1 cellular context compared by ENCODE assay signal in the genomic region with DNA sequence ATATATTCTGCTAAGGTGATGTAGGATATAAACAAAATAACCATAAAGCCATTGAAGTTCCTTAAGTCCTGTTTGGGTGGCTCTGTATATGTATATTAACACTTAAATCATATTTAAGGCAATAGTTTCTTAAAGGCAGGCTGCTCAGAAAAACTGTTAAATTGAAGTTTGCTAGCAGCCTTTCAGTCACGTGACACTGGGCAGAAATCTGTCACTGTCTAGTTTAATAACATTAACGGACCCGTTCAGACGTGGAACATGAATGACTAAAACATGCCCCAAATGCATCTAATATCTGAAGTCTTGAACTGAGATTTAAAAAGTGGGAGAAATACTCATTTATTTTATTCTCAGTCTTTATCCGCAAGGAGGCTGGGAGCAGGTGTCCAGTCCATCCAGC.
TF ChIP-seq lines count a peak whose summit lies in the region.

No MANE protein-coding gene starts in this region.

TF ChIP-seq in GM23338, 12 proteins besides CTCF, POLR2A, EP300 and RAD21 (continued from another document):
- TF ChIP-seq EZH2 (IDR thresholded peaks at IDR 0.05; ENCODE audit: low read depth, unreplicated experiment) = no peak
- TF ChIP-seq JUNB (IDR thresholded peaks at IDR 0.05; ENCODE audit: unreplicated experiment) = no peak
- TF ChIP-seq, protein P1, sequence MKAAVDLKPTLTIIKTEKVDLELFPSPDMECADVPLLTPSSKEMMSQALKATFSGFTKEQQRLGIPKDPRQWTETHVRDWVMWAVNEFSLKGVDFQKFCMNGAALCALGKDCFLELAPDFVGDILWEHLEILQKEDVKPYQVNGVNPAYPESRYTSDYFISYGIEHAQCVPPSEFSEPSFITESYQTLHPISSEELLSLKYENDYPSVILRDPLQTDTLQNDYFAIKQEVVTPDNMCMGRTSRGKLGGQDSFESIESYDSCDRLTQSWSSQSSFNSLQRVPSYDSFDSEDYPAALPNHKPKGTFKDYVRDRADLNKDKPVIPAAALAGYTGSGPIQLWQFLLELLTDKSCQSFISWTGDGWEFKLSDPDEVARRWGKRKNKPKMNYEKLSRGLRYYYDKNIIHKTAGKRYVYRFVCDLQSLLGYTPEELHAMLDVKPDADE (IDR thresholded peaks at IDR 0.05) = no peak
- TF ChIP-seq EZH2phosphoT487 (IDR thresholded peaks at IDR 0.05; ENCODE audit: unreplicated experiment) = no peak
- TF ChIP-seq, protein P2, sequence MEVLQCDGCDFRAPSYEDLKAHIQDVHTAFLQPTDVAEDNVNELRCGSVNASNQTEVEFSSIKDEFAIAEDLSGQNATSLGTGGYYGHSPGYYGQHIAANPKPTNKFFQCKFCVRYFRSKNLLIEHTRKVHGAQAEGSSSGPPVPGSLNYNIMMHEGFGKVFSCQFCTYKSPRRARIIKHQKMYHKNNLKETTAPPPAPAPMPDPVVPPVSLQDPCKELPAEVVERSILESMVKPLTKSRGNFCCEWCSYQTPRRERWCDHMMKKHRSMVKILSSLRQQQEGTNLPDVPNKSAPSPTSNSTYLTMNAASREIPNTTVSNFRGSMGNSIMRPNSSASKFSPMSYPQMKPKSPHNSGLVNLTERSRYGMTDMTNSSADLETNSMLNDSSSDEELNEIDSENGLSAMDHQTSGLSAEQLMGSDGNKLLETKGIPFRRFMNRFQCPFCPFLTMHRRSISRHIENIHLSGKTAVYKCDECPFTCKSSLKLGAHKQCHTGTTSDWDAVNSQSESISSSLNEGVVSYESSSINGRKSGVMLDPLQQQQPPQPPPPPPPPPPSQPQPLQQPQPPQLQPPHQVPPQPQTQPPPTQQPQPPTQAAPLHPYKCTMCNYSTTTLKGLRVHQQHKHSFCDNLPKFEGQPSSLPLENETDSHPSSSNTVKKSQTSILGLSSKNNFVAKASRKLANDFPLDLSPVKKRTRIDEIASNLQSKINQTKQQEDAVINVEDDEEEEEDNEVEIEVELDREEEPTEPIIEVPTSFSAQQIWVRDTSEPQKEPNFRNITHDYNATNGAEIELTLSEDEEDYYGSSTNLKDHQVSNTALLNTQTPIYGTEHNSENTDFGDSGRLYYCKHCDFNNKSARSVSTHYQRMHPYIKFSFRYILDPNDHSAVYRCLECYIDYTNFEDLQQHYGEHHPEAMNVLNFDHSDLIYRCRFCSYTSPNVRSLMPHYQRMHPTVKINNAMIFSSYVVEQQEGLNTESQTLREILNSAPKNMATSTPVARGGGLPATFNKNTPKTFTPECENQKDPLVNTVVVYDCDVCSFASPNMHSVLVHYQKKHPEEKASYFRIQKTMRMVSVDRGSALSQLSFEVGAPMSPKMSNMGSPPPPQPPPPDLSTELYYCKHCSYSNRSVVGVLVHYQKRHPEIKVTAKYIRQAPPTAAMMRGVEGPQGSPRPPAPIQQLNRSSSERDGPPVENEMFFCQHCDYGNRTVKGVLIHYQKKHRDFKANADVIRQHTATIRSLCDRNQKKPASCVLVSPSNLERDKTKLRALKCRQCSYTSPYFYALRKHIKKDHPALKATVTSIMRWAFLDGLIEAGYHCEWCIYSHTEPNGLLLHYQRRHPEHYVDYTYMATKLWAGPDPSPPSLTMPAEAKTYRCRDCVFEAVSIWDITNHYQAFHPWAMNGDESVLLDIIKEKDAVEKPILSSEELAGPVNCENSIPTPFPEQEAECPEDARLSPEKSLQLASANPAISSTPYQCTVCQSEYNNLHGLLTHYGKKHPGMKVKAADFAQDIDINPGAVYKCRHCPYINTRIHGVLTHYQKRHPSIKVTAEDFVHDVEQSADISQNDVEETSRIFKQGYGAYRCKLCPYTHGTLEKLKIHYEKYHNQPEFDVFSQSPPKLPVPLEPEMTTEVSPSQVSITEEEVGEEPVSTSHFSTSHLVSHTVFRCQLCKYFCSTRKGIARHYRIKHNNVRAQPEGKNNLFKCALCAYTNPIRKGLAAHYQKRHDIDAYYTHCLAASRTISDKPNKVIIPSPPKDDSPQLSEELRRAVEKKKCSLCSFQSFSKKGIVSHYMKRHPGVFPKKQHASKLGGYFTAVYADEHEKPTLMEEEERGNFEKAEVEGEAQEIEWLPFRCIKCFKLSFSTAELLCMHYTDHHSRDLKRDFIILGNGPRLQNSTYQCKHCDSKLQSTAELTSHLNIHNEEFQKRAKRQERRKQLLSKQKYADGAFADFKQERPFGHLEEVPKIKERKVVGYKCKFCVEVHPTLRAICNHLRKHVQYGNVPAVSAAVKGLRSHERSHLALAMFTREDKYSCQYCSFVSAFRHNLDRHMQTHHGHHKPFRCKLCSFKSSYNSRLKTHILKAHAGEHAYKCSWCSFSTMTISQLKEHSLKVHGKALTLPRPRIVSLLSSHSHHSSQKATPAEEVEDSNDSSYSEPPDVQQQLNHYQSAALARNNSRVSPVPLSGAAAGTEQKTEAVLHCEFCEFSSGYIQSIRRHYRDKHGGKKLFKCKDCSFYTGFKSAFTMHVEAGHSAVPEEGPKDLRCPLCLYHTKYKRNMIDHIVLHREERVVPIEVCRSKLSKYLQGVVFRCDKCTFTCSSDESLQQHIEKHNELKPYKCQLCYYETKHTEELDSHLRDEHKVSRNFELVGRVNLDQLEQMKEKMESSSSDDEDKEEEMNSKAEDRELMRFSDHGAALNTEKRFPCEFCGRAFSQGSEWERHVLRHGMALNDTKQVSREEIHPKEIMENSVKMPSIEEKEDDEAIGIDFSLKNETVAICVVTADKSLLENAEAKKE (CRISPR knock-in tag; IDR thresholded peaks at IDR 0.05) = no peak
- TF ChIP-seq, protein P3, sequence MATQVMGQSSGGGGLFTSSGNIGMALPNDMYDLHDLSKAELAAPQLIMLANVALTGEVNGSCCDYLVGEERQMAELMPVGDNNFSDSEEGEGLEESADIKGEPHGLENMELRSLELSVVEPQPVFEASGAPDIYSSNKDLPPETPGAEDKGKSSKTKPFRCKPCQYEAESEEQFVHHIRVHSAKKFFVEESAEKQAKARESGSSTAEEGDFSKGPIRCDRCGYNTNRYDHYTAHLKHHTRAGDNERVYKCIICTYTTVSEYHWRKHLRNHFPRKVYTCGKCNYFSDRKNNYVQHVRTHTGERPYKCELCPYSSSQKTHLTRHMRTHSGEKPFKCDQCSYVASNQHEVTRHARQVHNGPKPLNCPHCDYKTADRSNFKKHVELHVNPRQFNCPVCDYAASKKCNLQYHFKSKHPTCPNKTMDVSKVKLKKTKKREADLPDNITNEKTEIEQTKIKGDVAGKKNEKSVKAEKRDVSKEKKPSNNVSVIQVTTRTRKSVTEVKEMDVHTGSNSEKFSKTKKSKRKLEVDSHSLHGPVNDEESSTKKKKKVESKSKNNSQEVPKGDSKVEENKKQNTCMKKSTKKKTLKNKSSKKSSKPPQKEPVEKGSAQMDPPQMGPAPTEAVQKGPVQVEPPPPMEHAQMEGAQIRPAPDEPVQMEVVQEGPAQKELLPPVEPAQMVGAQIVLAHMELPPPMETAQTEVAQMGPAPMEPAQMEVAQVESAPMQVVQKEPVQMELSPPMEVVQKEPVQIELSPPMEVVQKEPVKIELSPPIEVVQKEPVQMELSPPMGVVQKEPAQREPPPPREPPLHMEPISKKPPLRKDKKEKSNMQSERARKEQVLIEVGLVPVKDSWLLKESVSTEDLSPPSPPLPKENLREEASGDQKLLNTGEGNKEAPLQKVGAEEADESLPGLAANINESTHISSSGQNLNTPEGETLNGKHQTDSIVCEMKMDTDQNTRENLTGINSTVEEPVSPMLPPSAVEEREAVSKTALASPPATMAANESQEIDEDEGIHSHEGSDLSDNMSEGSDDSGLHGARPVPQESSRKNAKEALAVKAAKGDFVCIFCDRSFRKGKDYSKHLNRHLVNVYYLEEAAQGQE (IDR thresholded peaks at IDR 0.05; ENCODE audit: unreplicated experiment) = no peak
- TF ChIP-seq ZNF331 (CRISPR knock-in tag; IDR thresholded peaks at IDR 0.05; ENCODE audit: low read depth) = no peak
